12 cellular contexts compared by ENCODE assay signal in the genomic region with DNA sequence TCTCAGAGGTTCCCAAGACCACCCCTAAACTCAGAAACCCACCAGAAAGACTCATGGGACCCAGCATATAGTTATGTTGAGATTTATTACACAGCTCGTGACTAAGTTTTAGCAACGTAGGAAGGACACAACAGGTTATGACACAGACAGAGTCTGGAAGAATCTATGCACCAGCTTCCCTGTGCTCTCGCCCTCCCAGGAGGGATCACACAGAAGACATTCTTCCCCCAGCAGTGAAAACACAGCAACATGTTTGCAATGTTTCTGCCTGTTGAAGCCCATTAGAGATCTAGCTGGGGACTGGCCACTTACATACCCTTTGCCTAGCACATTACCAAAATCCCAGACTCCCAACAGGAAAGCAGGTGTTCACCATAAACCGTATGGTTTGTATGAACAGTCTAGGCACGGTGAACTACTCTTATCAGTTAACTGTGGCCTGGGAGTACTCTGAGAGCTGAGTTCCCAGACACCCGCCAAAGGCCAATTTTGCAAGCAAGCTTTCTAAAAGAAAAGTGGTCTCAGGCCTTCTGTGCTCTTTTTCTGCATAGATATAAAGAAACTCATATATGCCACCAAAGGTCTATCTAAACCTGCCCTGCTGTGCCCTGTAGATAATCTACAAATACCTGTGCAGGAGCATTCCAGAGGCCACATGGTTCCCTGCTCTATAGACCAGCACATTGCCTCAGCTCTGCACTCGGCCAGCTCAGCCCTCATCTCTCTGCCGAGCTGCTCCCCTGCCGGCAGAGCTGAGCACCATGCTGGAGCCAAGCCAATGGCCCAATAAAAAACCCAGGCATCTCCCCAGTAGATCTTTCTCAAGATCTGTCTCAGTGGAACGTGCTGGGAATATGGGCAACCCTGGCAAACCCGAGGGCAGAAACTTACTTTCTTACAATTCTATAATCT.
A peak's percentile ranks its signal among the peaks of the same experiment; 100 is the strongest.
DNase-seq lines count a peak whose midpoint lies in the region; ATAC-seq and TF ChIP-seq lines count a peak whose summit lies in the region.
"Had no signal": no experiment of that assay in that cellular context is flagged by ENCODE, and none has a peak within 500 bp of the region (broad histone marks: within the 10 kb centered on the region; RNA-seq: fewer than 3 reads in every experiment).

No MANE protein-coding gene starts in this region.

- H3K27ac Mint-ChIP-seq in CD4-positive, alpha-beta T cell: no peak overlapping the region
- H3K27ac Mint-ChIP-seq: nephron had no signal

- peak in 8 of 14 donors; percentile 11 to 76 (median 24) for DNase-seq in C1 segment of cervical spinal cord (lab: John Stamatoyannopoulos, UW)
- peak; percentile 71 for DNase-seq in NCI-H69 (lab: John Stamatoyannopoulos, UW)
- DNase-seq in fibroblast of the aortic adventitia (ENCODE audit: low read depth): peak; percentile 57
- DNase-seq in posterior cingulate gyrus: peak in 7 of 10 donors; percentile 31 to 89 (median 54)
- no peak for DNase-seq in RKO (ENCODE audit: low spot score)
- DNase-seq in CD4-positive, alpha-beta T cell: no peak
- DNase-seq in NCI-H82 (lab: John Stamatoyannopoulos, UW): no peak
- DNase-seq: DND-41, NCI-H1436, T-helper 1 cell had no signal

- no peak overlapping the region for H3K4me3 ChIP-seq in fibroblast of the aortic adventitia (ENCODE audit: low read depth, low read length)

- peak; percentile 52 for TF ChIP-seq CTCF in fibroblast of the aortic adventitia (IDR thresholded peaks at IDR 0.05; ENCODE audit: insufficient read depth, low read length)
- no peak for TF ChIP-seq CTCF in CD4-positive, alpha-beta T cell (IDR thresholded peaks at IDR 0.05)

- no peaks in the 10 kb centered on the region for H3K36me3 Mint-ChIP-seq in CD4-positive, alpha-beta T cell (ENCODE audit: low read depth)

- no peaks in the 10 kb centered on the region for H3K9me3 Mint-ChIP-seq in CD4-positive, alpha-beta T cell
- H3K9me3 Mint-ChIP-seq: nephron had no signal

- no peaks in the 10 kb centered on the region for H3K4me1 Mint-ChIP-seq in CD4-positive, alpha-beta T cell (ENCODE audit: low read depth)

- H3K4me3 Mint-ChIP-seq in CD4-positive, alpha-beta T cell: no peak overlapping the region
- H3K4me3 Mint-ChIP-seq: nephron had no signal

- POLR2A ChIA-PET in CD4-positive, alpha-beta T cell (lab: Charles Lee): no interaction called here

- peaks cover 7% of the 10 kb centered on the region for H3K27me3 ChIP-seq in CD4-positive, alpha-beta T cell (ENCODE audit: control insufficient read depth, insufficient read depth, low read length)

- ATAC-seq in CD4-positive, alpha-beta T cell (ENCODE audit: poor library complexity): no peak
- no peak for ATAC-seq in GM21528 (IDR thresholded peaks at IDR 0.05; ENCODE audit: low FRiP score, unreplicated experiment)

- no peaks in the 10 kb centered on the region for H3K9me3 ChIP-seq in CD4-positive, alpha-beta T cell (ENCODE audit: control insufficient read depth, low read length)

- CTCF ChIA-PET in CD4-positive, alpha-beta T cell (lab: Charles Lee): no interaction called here

- no peaks in the 10 kb centered on the region for H3K27me3 Mint-ChIP-seq in CD4-positive, alpha-beta T cell

- H3K27ac ChIP-seq in CD4-positive, alpha-beta T cell (ENCODE audit: low read depth, low read length): no peak overlapping the region

- intact Hi-C loops in posterior cingulate gyrus (cut with DNase I): no loop called here
- intact Hi-C loops in CD4-positive, alpha-beta T cell (cut with DNase I, micrococcal nuclease): no loop called here

Comparison
In these comparisons a context has a peak if more than half of its experiments do, and no peak if none do; other contexts are left out.
1. DNase-seq: peak in C1 segment of cervical spinal cord (8 of 14), NCI-H69 (single experiment), fibroblast of the aortic adventitia (single experiment) and posterior cingulate gyrus (7 of 10); none in RKO (single experiment), CD4-positive, alpha-beta T cell (0 of 10) and NCI-H82 (single experiment).